In the genomic region with DNA sequence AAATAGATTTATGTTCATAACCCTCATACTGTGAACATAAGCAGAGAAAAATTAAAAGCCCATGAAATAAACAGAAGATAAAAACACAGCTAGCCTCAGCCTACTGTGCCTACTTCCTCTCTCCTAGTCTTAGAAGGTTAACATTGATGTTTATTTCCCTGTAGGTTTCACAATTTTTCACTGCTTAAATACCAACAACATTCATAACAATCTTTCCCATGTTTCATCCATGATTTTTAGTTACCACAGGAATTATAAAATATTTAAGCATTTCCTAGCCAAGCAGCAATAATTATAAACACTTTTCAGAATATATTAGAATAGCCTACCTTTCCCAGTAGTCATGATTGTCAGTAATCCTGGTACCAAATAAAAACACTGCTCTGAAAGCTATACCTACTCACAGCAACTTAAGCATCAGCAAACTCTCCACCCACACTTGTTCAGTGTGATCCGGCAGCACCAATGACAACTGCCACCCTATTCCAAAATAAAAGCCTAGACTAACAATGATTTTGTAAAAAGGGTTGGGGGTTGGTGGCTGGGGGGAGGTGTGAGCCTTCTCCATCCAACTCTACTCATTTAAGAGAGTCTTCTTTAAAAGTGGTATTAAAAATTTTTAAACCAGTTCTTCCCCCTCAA, we compare ENCODE assay signal across 14 cellular contexts. TPM values are rescaled to one million over a fixed set of nuclear protein-coding genes. Genes with fewer than 3 reads are reported as not detected.
DNase-seq lines count a peak whose midpoint lies in the region; ATAC-seq and TF ChIP-seq lines count a peak whose summit lies in the region.
"Had no signal": no experiment of that assay in that cellular context is flagged by ENCODE, and none has a peak within 500 bp of the region (broad histone marks: within the 10 kb centered on the region; RNA-seq: fewer than 3 reads in every experiment).

No MANE protein-coding gene starts in this region.

- no peak for TF ChIP-seq CTCF in stomach (IDR thresholded peaks at IDR 0.05)
- TF ChIP-seq CTCF in smooth muscle cell (IDR thresholded peaks at IDR 0.05; ENCODE audit: borderline replicate concordance, insufficient read depth, poor library complexity, severe bottlenecking), result no peak

- no peaks in the 10 kb centered on the region for H3K9me3 Mint-ChIP-seq in activated T-cell treated with anti-CD3 and anti-CD28 coated beads, Interleukin-2, amount 50 U/mL, for 72 hours
- H3K9me3 Mint-ChIP-seq: stimulated activated naive CD8-positive, alpha-beta T cell treated with anti-CD3 and anti-CD28 coated beads, Interleukin-15, Interleukin-2, amounts not matched to agents 100 ng/mL and 50 ng/mL, for 24 hours had no signal

- H3K4me3 Mint-ChIP-seq in activated T-cell treated with anti-CD3 and anti-CD28 coated beads, Interleukin-2, amount 50 U/mL, for 72 hours, result no peak overlapping the region
- H3K4me3 Mint-ChIP-seq: stimulated activated naive CD8-positive, alpha-beta T cell treated with anti-CD3 and anti-CD28 coated beads, Interleukin-15, Interleukin-2, amounts not matched to agents 100 ng/mL and 50 ng/mL, for 24 hours had no signal

- H3K36me3 ChIP-seq in skeletal muscle satellite cell (ENCODE audit: insufficient read depth, low read length) (peaks cover 7% of the 10 kb centered on the region), stomach (peaks cover 0 to 10% (median 8%) of the 10 kb centered on the region in 4 donors), smooth muscle cell (ENCODE audit: low read depth) (no peaks in the 10 kb centered on the region)

- H3K79me2 ChIP-seq in smooth muscle cell (ENCODE audit: low read depth), result peaks cover 24% of the 10 kb centered on the region

- no peaks in the 10 kb centered on the region for H3K27me3 Mint-ChIP-seq in activated T-cell treated with anti-CD3 and anti-CD28 coated beads, Interleukin-2, amount 50 U/mL, for 72 hours (ENCODE audit: low read depth)
- H3K27me3 Mint-ChIP-seq: stimulated activated naive CD8-positive, alpha-beta T cell treated with anti-CD3 and anti-CD28 coated beads, Interleukin-15, Interleukin-2, amounts not matched to agents 100 ng/mL and 50 ng/mL, for 24 hours had no signal

- H3K27me3 ChIP-seq in skeletal muscle satellite cell (ENCODE audit: control insufficient read depth, insufficient read depth, low read length) (no peaks in the 10 kb centered on the region), stomach (no peaks in the 10 kb centered on the region), smooth muscle cell (ENCODE audit: low read depth) (no peaks in the 10 kb centered on the region)
- H3K27me3 ChIP-seq: BLaER1 treated with 17β-estradiol and CSF1 and Interleukin-3, amounts not matched to agents 10 nM and 100 nM had no signal

- TF ChIP-seq POLR2A in stomach (IDR thresholded peaks at IDR 0.05), result no peak

- peaks cover 6 to 7% of the 10 kb centered on the region in 2 donors for H3K36me3 Mint-ChIP-seq in activated T-cell treated with anti-CD3 and anti-CD28 coated beads, Interleukin-2, amount 50 U/mL, for 72 hours (ENCODE audit: insufficient read depth in 2 of 2)

- peak overlapping the region; percentile 62 for H3K4me2 ChIP-seq in skeletal muscle satellite cell (ENCODE audit: low read length)
- no peak overlapping the region for H3K4me2 ChIP-seq in smooth muscle cell
- H3K4me2 ChIP-seq: BLaER1 treated with 17β-estradiol and CSF1 and Interleukin-3, amounts not matched to agents 10 nM and 100 nM had no signal

- peaks cover 54% of the 10 kb centered on the region for H3K4me1 ChIP-seq in skeletal muscle satellite cell (ENCODE audit: control insufficient read depth, insufficient read depth, low read length)
- H3K4me1 ChIP-seq in stomach, result peaks cover 0 to 53% (median 16%) of the 10 kb centered on the region in 4 donors
- H3K4me1 ChIP-seq in smooth muscle cell (ENCODE audit: low read depth), result peaks cover 27% of the 10 kb centered on the region

- no peak for ATAC-seq in activated T-cell treated with anti-CD3 and anti-CD28 coated beads, Interleukin-2, amount 50 U/mL, for 72 hours (replicated peaks in 1 of 2)

- H2AFZ ChIP-seq in smooth muscle cell (ENCODE audit: low read depth), result no peak overlapping the region

- peaks cover 52% of the 10 kb centered on the region for H3K4me1 Mint-ChIP-seq in activated T-cell treated with anti-CD3 and anti-CD28 coated beads, Interleukin-2, amount 50 U/mL, for 72 hours (ENCODE audit: low read depth)

- DNase-seq in activated T-cell treated with anti-CD3 and anti-CD28 coated beads, Interleukin-2, amount 50 U/mL, for 72 hours, result no peak
- no peak for DNase-seq in activated T-cell treated with anti-CD3 and anti-CD28 coated beads for 4 hours
- DNase-seq in NCI-H2227 (lab: John Stamatoyannopoulos, UW; ENCODE audit: unreplicated experiment), result peak; percentile 36
- peak; percentile 72 for DNase-seq in cerebellar cortex (ENCODE audit: low spot score)
- no peak for DNase-seq in stomach
- DNase-seq in SIG-M5 (lab: John Stamatoyannopoulos, UW), result no peak
- DNase-seq in smooth muscle cell (lab: John Stamatoyannopoulos, UW; ENCODE audit: unreplicated experiment), result no peak
- DNase-seq: activated T-cell treated with anti-CD3 and anti-CD28 coated beads, Interleukin-2, amount 50 U/mL, for 48 hours; central memory CD4-positive, alpha-beta T cell; MV-4-11 had no signal

- TF ChIP-seq EP300 in stomach (IDR thresholded peaks at IDR 0.05), result no peak

- H3F3A ChIP-seq in smooth muscle cell (ENCODE audit: low read depth), result no peaks in the 10 kb centered on the region

- H3K4me3 ChIP-seq in skeletal muscle satellite cell (ENCODE audit: low read length), result no peak overlapping the region
- H3K4me3 ChIP-seq in stomach, result no peak overlapping the region
- no peak overlapping the region for H3K4me3 ChIP-seq in smooth muscle cell
- H3K4me3 ChIP-seq: BLaER1 treated with 17β-estradiol and CSF1 and Interleukin-3, amounts not matched to agents 10 nM and 100 nM had no signal

- intact Hi-C loops in stomach (cut with DNase I; ENCODE audit: low total_unique reads), result no loop called here

- H3K9me3 ChIP-seq in skeletal muscle satellite cell (replicated peaks; ENCODE audit: low read length) (no peaks in the 10 kb centered on the region), stomach (no peaks in the 10 kb centered on the region), smooth muscle cell (replicated peaks; ENCODE audit: low read depth) (no peaks in the 10 kb centered on the region)

- H3K27ac ChIP-seq in stomach (no peak overlapping the region), smooth muscle cell (ENCODE audit: low read depth) (no peak overlapping the region)
- H3K27ac ChIP-seq: BLaER1 treated with 17β-estradiol and CSF1 and Interleukin-3, amounts not matched to agents 10 nM and 100 nM had no signal

- 18 to 33% (median 23%) methylated on average over 1 of the region's 1 CpG for WGBS in stomach, 5 donors
- 50% methylated on average over 1 of the region's 1 CpG for WGBS in smooth muscle cell (ENCODE audit: low lambda C conversion rate)

- H4K20me1 ChIP-seq in smooth muscle cell (ENCODE audit: low read depth), result peaks cover 47% of the 10 kb centered on the region

- peak overlapping the region; percentile 44 for H3K9ac ChIP-seq in skeletal muscle satellite cell (ENCODE audit: low read depth, low read length)
- H3K9ac ChIP-seq in smooth muscle cell (ENCODE audit: low read depth), result no peak overlapping the region
- H3K9ac ChIP-seq: BLaER1 treated with 17β-estradiol and CSF1 and Interleukin-3, amounts not matched to agents 10 nM and 100 nM had no signal

- H3K27ac Mint-ChIP-seq in activated T-cell treated with anti-CD3 and anti-CD28 coated beads, Interleukin-2, amount 50 U/mL, for 72 hours, result peak overlapping the region; percentile 31
- H3K27ac Mint-ChIP-seq: stimulated activated naive CD8-positive, alpha-beta T cell treated with anti-CD3 and anti-CD28 coated beads, Interleukin-15, Interleukin-2, amounts not matched to agents 100 ng/mL and 50 ng/mL, for 24 hours had no signal

RNA-seq across cellular contexts. Expression of gene RNU4ATAC, which starts 40.6 kb away (rescaled TPM):
- not detected for total RNA-seq in activated T-cell treated with anti-CD3 and anti-CD28 coated beads, Interleukin-2, amount 50 U/mL, for 72 hours
- under 0.01 TPM in 1 of 2 replicates, not detected in the other for total RNA-seq in skeletal muscle satellite cell (2012; rRNA removed)
- total RNA-seq in stomach (under 1 TPM in 1 of 5 donors, not detected in 4; under 0.01 TPM), smooth muscle cell (not detected in 2 replicates)
- polyA plus RNA-seq in stomach (not detected), smooth muscle cell (13.5 and 20.4 TPM in 2 replicates)
- total RNA-seq: osteocyte had no signal

Comparison
In these comparisons a context has a peak if more than half of its experiments do, and no peak if none do; other contexts are left out.
1. DNase-seq: peak in NCI-H2227 (single experiment) and cerebellar cortex (single experiment); none in activated T-cell treated with anti-CD3 and anti-CD28 coated beads, Interleukin-2, amount 50 U/mL, for 72 hours (0 of 2), activated T-cell treated with anti-CD3 and anti-CD28 coated beads for 4 hours (single experiment), stomach (single experiment), SIG-M5 (single experiment) and smooth muscle cell (single experiment).